ENCODE assay signal across 12 cellular contexts in the genomic region with DNA sequence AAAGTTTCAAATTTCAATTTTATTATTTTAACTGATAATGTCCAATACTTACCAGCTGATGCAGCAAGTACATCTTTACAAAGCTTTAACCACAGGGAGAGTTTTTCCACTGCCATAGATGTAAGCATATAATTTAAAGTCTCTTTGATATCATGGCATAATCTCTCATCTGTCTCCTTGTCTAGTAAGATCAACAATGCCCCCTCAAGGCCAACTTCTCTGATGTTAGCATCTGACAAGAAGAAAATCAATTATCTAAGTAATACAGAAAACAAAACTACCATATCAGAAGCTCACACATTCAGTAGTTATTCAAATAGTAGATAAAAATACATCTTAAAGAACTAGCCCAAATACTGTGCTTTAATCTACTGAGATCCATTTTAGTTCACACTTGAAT.
DNase-seq lines count a peak whose midpoint lies in the region; ATAC-seq and TF ChIP-seq lines count a peak whose summit lies in the region.
"Had no signal": no experiment of that assay in that cellular context is flagged by ENCODE, and none has a peak within 500 bp of the region (broad histone marks: within the 10 kb centered on the region; RNA-seq: fewer than 3 reads in every experiment).

No MANE protein-coding gene starts in this region.

- ATAC-seq in activated CD8-positive, alpha-beta T cell treated with anti-CD3 and anti-CD28 coated beads for 36 hours, result no peak
- no peak for ATAC-seq in stimulated activated naive CD8-positive, alpha-beta T cell treated with anti-CD3 and anti-CD28 coated beads, Interleukin-15, amount 100 ng/mL, for 72 hours
- ATAC-seq: natural killer cell had no signal

- CTCF ChIA-PET in activated CD8-positive, alpha-beta T cell treated with anti-CD3 and anti-CD28 coated beads for 36 hours (lab: Charles Lee), result interaction anchor here (1.6 kb wide), 1 partner anchor 39 kb away, joined by 4 read pairs; no protein-coding TSS in a partner anchor

- DNase-seq in COR-L47 (lab: John Stamatoyannopoulos, UW) (peak; percentile 17), immature natural killer cell (peak in 2 of 3 donors; percentile 3 to 17), GM03348 (ENCODE audit: low spot score) (no peak), ecto neural progenitor cell (ENCODE audit: low spot score) (no peak), ureter (ENCODE audit: low spot score) (no peak)
- DNase-seq in activated CD8-positive, alpha-beta T cell treated with anti-CD3 and anti-CD28 coated beads for 36 hours, result peak; percentile 13
- no peak for DNase-seq in stimulated activated naive CD8-positive, alpha-beta T cell treated with anti-CD3 and anti-CD28 coated beads, Interleukin-15, amount 100 ng/mL, for 72 hours
- DNase-seq: activated CD4-positive, alpha-beta T cell treated with anti-CD3 and anti-CD28 coated beads for 48 hours; amniotic stem cell; hypothalamus; natural killer cell had no signal

- peaks cover 3% of the 10 kb centered on the region for H3K9me3 Mint-ChIP-seq in activated CD8-positive, alpha-beta T cell treated with anti-CD3 and anti-CD28 coated beads for 36 hours
- peaks cover 0 to 4% (median 0%) of the 10 kb centered on the region in 6 donors for H3K9me3 Mint-ChIP-seq in immature natural killer cell
- H3K9me3 Mint-ChIP-seq in stimulated activated naive CD8-positive, alpha-beta T cell treated with anti-CD3 and anti-CD28 coated beads, Interleukin-15, amount 100 ng/mL, for 72 hours, result peaks cover 1 to 4% of the 10 kb centered on the region in 2 donors

- TF ChIP-seq EP300 in Ishikawa (IDR thresholded peaks at IDR 0.05; ENCODE audit: borderline replicate concordance), result no peak

- TF ChIP-seq CTCF in activated CD8-positive, alpha-beta T cell treated with anti-CD3 and anti-CD28 coated beads for 36 hours (IDR thresholded peaks at IDR 0.05), result no peak

- no peaks in the 10 kb centered on the region for H3K27me3 Mint-ChIP-seq in activated CD8-positive, alpha-beta T cell treated with anti-CD3 and anti-CD28 coated beads for 36 hours
- H3K27me3 Mint-ChIP-seq in immature natural killer cell (ENCODE audit: low read depth in 3 of 3), result peaks cover 0 to 2% (median 0%) of the 10 kb centered on the region in 3 donors
- no peaks in the 10 kb centered on the region for H3K27me3 Mint-ChIP-seq in stimulated activated naive CD8-positive, alpha-beta T cell treated with anti-CD3 and anti-CD28 coated beads, Interleukin-15, amount 100 ng/mL, for 72 hours

- POLR2A ChIA-PET in activated CD8-positive, alpha-beta T cell treated with anti-CD3 and anti-CD28 coated beads for 36 hours (lab: Charles Lee), result interaction anchor here (0.6 to 0.7 kb wide), 2 partner anchors 15 to 135 kb away, joined by 3 read pairs; no protein-coding TSS in a partner anchor

- peak; percentile 37 for TF ChIP-seq RAD21 in Ishikawa (IDR thresholded peaks at IDR 0.05; ENCODE audit: low read depth)

- H3K4me3 Mint-ChIP-seq in activated CD8-positive, alpha-beta T cell treated with anti-CD3 and anti-CD28 coated beads for 36 hours, result no peak overlapping the region
- no peak overlapping the region for H3K4me3 Mint-ChIP-seq in immature natural killer cell
- H3K4me3 Mint-ChIP-seq in stimulated activated naive CD8-positive, alpha-beta T cell treated with anti-CD3 and anti-CD28 coated beads, Interleukin-15, amount 100 ng/mL, for 72 hours, result no peak overlapping the region
- H3K4me3 Mint-ChIP-seq: natural killer cell had no signal

- H3K4me1 Mint-ChIP-seq in activated CD8-positive, alpha-beta T cell treated with anti-CD3 and anti-CD28 coated beads for 36 hours (ENCODE audit: low read depth), result no peaks in the 10 kb centered on the region
- H3K4me1 Mint-ChIP-seq in immature natural killer cell, result no peaks in the 10 kb centered on the region
- no peaks in the 10 kb centered on the region for H3K4me1 Mint-ChIP-seq in stimulated activated naive CD8-positive, alpha-beta T cell treated with anti-CD3 and anti-CD28 coated beads, Interleukin-15, amount 100 ng/mL, for 72 hours
- H3K4me1 Mint-ChIP-seq: natural killer cell had no signal

- peaks cover 6% of the 10 kb centered on the region for H3K36me3 Mint-ChIP-seq in activated CD8-positive, alpha-beta T cell treated with anti-CD3 and anti-CD28 coated beads for 36 hours (ENCODE audit: low read depth)
- H3K36me3 Mint-ChIP-seq in immature natural killer cell, result peaks cover 1 to 18% (median 15%) of the 10 kb centered on the region in 3 donors

- intact Hi-C loops in activated CD8-positive, alpha-beta T cell treated with anti-CD3 and anti-CD28 coated beads for 36 hours (cut with micrococcal nuclease), result no loop called here

- H3K27ac Mint-ChIP-seq in activated CD8-positive, alpha-beta T cell treated with anti-CD3 and anti-CD28 coated beads for 36 hours, result no peak overlapping the region
- no peak overlapping the region for H3K27ac Mint-ChIP-seq in immature natural killer cell
- H3K27ac Mint-ChIP-seq in stimulated activated naive CD8-positive, alpha-beta T cell treated with anti-CD3 and anti-CD28 coated beads, Interleukin-15, amount 100 ng/mL, for 72 hours, result no peak overlapping the region
- H3K27ac Mint-ChIP-seq: natural killer cell had no signal

TF ChIP-seq in Ishikawa, 13 proteins besides CTCF, POLR2A, EP300 and RAD21:
- TF ChIP-seq EGR1 (IDR thresholded peaks at IDR 0.05) (no peak), TCF12 (IDR thresholded peaks at IDR 0.05; ENCODE audit: low read depth) (no peak), CEBPB (IDR thresholded peaks at IDR 0.05) (no peak), TAF1 (IDR thresholded peaks at IDR 0.05; ENCODE audit: low read depth) (no peak), ZBTB7A (IDR thresholded peaks at IDR 0.05; ENCODE audit: low read depth) (no peak), CREB1 (IDR thresholded peaks at IDR 0.05; ENCODE audit: low read depth) (no peak), NFIC (IDR thresholded peaks at IDR 0.05) (no peak), YY1 (IDR thresholded peaks at IDR 0.05; ENCODE audit: low read depth) (no peak), TEAD4 (IDR thresholded peaks at IDR 0.05) (no peak), FOXM1 (IDR thresholded peaks at IDR 0.05; ENCODE audit: borderline replicate concordance, low read depth) (no peak)
- TF ChIP-seq, protein P1, sequence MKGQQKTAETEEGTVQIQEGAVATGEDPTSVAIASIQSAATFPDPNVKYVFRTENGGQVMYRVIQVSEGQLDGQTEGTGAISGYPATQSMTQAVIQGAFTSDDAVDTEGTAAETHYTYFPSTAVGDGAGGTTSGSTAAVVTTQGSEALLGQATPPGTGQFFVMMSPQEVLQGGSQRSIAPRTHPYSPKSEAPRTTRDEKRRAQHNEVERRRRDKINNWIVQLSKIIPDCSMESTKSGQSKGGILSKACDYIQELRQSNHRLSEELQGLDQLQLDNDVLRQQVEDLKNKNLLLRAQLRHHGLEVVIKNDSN (IDR thresholded peaks at IDR 0.05), result no peak
- TF ChIP-seq, protein P2, sequence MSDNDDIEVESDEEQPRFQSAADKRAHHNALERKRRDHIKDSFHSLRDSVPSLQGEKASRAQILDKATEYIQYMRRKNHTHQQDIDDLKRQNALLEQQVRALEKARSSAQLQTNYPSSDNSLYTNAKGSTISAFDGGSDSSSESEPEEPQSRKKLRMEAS (IDR thresholded peaks at IDR 0.05), result no peak
- TF ChIP-seq, protein P3, sequence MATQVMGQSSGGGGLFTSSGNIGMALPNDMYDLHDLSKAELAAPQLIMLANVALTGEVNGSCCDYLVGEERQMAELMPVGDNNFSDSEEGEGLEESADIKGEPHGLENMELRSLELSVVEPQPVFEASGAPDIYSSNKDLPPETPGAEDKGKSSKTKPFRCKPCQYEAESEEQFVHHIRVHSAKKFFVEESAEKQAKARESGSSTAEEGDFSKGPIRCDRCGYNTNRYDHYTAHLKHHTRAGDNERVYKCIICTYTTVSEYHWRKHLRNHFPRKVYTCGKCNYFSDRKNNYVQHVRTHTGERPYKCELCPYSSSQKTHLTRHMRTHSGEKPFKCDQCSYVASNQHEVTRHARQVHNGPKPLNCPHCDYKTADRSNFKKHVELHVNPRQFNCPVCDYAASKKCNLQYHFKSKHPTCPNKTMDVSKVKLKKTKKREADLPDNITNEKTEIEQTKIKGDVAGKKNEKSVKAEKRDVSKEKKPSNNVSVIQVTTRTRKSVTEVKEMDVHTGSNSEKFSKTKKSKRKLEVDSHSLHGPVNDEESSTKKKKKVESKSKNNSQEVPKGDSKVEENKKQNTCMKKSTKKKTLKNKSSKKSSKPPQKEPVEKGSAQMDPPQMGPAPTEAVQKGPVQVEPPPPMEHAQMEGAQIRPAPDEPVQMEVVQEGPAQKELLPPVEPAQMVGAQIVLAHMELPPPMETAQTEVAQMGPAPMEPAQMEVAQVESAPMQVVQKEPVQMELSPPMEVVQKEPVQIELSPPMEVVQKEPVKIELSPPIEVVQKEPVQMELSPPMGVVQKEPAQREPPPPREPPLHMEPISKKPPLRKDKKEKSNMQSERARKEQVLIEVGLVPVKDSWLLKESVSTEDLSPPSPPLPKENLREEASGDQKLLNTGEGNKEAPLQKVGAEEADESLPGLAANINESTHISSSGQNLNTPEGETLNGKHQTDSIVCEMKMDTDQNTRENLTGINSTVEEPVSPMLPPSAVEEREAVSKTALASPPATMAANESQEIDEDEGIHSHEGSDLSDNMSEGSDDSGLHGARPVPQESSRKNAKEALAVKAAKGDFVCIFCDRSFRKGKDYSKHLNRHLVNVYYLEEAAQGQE (IDR thresholded peaks at IDR 0.05; ENCODE audit: low read depth), result no peak

Comparison
In these comparisons a context has a peak if more than half of its experiments do, and no peak if none do; other contexts are left out.
1. DNase-seq: peak in COR-L47 (single experiment), activated CD8-positive, alpha-beta T cell treated with anti-CD3 and anti-CD28 coated beads for 36 hours (single experiment) and immature natural killer cell (2 of 3); none in GM03348 (single experiment), stimulated activated naive CD8-positive, alpha-beta T cell treated with anti-CD3 and anti-CD28 coated beads, Interleukin-15, amount 100 ng/mL, for 72 hours (0 of 2), ecto neural progenitor cell (single experiment) and ureter (single experiment).